10 cellular contexts compared by ENCODE assay signal in the genomic region with DNA sequence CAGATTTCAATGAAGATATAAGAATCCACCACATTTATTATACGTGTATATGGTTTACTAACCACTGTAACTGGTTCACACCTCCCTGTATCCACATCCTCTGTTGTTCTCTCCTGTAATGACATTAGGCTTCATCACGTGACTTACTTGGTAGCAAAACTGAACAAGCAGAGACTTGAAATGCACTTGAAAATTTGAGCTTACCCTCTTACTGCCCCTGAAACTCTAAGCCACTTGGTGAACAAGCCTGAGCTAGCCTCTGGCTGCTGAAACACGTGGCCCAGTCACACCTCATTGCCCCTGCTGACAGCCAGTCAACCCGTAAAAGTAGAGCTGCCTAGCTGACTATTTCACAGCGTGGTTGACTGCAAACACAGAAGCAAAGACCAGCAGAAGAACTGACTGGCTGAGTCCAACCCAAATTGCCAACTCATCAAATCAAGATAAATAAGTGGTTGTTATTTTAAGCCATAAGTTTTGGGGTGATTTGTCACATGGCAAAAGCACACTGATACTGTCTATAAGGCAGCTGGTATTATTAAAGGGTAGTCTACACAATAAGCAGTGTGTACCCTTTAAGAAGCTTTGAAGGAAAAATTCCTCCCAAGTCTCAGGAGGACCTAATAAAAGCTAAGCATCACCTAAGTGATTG.
A peak's percentile ranks its signal among the peaks of the same experiment; 100 is the strongest.
DNase-seq lines count a peak whose midpoint lies in the region; ATAC-seq and TF ChIP-seq lines count a peak whose summit lies in the region.
"Had no signal": no experiment of that assay in that cellular context is flagged by ENCODE, and none has a peak within 500 bp of the region (broad histone marks: within the 10 kb centered on the region; RNA-seq: fewer than 3 reads in every experiment).

No MANE protein-coding gene starts in this region.

- H3K36me3 ChIP-seq in neural progenitor cell (no peaks in the 10 kb centered on the region), Peyer's patch (peaks cover 0 to 23% (median 0%) of the 10 kb centered on the region in 3 donors)

- H3K36me3 Mint-ChIP-seq in neural progenitor cell = peaks cover 4% of the 10 kb centered on the region

- no peaks in the 10 kb centered on the region for H3K79me2 ChIP-seq in neural progenitor cell (ENCODE audit: low read depth)

- TF ChIP-seq EP300 in Ishikawa (IDR thresholded peaks at IDR 0.05; ENCODE audit: borderline replicate concordance) = no peak

- H3K4me2 ChIP-seq in neural progenitor cell = no peak overlapping the region

- H3F3A ChIP-seq in neural progenitor cell (ENCODE audit: low read depth) = no peaks in the 10 kb centered on the region

- no peak overlapping the region for H3K27ac Mint-ChIP-seq in neural progenitor cell

- H3K4me3 Mint-ChIP-seq in neural progenitor cell = no peak overlapping the region

- no peaks in the 10 kb centered on the region for H3K4me1 ChIP-seq in neural progenitor cell
- H3K4me1 ChIP-seq in Peyer's patch = no peaks in the 10 kb centered on the region

- no peak overlapping the region for H2AFZ ChIP-seq in neural progenitor cell (replicated peaks)

- H3K9ac ChIP-seq in neural progenitor cell = no peak overlapping the region

- H3K4me3 ChIP-seq in neural progenitor cell (no peak overlapping the region), Peyer's patch (no peak overlapping the region)
- H3K4me3 ChIP-seq: cardiac muscle cell had no signal

- no peaks in the 10 kb centered on the region for H3K4me1 Mint-ChIP-seq in neural progenitor cell

- TF ChIP-seq CTCF in GM13977 (IDR thresholded peaks at IDR 0.05; ENCODE audit: extremely low read depth, insufficient read depth, missing control alignments) (no peak), VCaP (conservative IDR thresholded peaks at IDR 0.05) (no peak), neural progenitor cell (IDR thresholded peaks at IDR 0.05) (no peak), Peyer's patch (IDR thresholded peaks at IDR 0.05) (no peak)

- DNase-seq in GM13977 (ENCODE audit: low spot score) (peak; percentile 79), midbrain (lab: John Stamatoyannopoulos, UW) (no peak), neural progenitor cell (ENCODE audit: low spot score) (no peak), anterior cingulate cortex (lab: John Stamatoyannopoulos, UW) (no peak), Peyer's patch (no peak)

- H3K27me3 Mint-ChIP-seq in neural progenitor cell (ENCODE audit: insufficient read depth, low read depth) = no peaks in the 10 kb centered on the region

- no peaks in the 10 kb centered on the region for H4K20me1 ChIP-seq in neural progenitor cell (ENCODE audit: low read depth)

- H3K27me3 ChIP-seq in neural progenitor cell = no peaks in the 10 kb centered on the region
- no peaks in the 10 kb centered on the region for H3K27me3 ChIP-seq in Peyer's patch
- H3K27me3 ChIP-seq: cardiac muscle cell had no signal

- H3K27ac ChIP-seq in VCaP (peak overlapping the region; percentile 29), neural progenitor cell (no peak overlapping the region), Peyer's patch (peak overlapping the region in 1 of 4 donors; percentile 7)
- H3K27ac ChIP-seq: cardiac muscle cell had no signal

- no peak for TF ChIP-seq POLR2A in Peyer's patch (IDR thresholded peaks at IDR 0.05)

- H3K9me3 ChIP-seq in neural progenitor cell (ENCODE audit: low read depth) (no peaks in the 10 kb centered on the region), Peyer's patch (no peaks in the 10 kb centered on the region)

- no peak for TF ChIP-seq RAD21 in Ishikawa (IDR thresholded peaks at IDR 0.05; ENCODE audit: low read depth)

- ATAC-seq in GM21717 (IDR thresholded peaks at IDR 0.05; ENCODE audit: unreplicated experiment) = peak; percentile 98
- ATAC-seq: right cardiac atrium had no signal

- in situ Hi-C loops in GM13977 (cut with MboI; ENCODE audit: low pct_unique_long_range_greater_than_20kb, low sequenced_read_pairs, unreplicated experiment) = no loop called here

- no peaks in the 10 kb centered on the region for H3K9me3 Mint-ChIP-seq in neural progenitor cell

TF ChIP-seq in Ishikawa, 13 proteins besides CTCF, POLR2A, EP300 and RAD21:
- TF ChIP-seq, protein P1, sequence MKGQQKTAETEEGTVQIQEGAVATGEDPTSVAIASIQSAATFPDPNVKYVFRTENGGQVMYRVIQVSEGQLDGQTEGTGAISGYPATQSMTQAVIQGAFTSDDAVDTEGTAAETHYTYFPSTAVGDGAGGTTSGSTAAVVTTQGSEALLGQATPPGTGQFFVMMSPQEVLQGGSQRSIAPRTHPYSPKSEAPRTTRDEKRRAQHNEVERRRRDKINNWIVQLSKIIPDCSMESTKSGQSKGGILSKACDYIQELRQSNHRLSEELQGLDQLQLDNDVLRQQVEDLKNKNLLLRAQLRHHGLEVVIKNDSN (IDR thresholded peaks at IDR 0.05) = peak; percentile 80
- TF ChIP-seq YY1 (IDR thresholded peaks at IDR 0.05; ENCODE audit: low read depth) = no peak
- TF ChIP-seq, protein P2, sequence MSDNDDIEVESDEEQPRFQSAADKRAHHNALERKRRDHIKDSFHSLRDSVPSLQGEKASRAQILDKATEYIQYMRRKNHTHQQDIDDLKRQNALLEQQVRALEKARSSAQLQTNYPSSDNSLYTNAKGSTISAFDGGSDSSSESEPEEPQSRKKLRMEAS (IDR thresholded peaks at IDR 0.05) = peak; percentile 91
- TF ChIP-seq, protein P3, sequence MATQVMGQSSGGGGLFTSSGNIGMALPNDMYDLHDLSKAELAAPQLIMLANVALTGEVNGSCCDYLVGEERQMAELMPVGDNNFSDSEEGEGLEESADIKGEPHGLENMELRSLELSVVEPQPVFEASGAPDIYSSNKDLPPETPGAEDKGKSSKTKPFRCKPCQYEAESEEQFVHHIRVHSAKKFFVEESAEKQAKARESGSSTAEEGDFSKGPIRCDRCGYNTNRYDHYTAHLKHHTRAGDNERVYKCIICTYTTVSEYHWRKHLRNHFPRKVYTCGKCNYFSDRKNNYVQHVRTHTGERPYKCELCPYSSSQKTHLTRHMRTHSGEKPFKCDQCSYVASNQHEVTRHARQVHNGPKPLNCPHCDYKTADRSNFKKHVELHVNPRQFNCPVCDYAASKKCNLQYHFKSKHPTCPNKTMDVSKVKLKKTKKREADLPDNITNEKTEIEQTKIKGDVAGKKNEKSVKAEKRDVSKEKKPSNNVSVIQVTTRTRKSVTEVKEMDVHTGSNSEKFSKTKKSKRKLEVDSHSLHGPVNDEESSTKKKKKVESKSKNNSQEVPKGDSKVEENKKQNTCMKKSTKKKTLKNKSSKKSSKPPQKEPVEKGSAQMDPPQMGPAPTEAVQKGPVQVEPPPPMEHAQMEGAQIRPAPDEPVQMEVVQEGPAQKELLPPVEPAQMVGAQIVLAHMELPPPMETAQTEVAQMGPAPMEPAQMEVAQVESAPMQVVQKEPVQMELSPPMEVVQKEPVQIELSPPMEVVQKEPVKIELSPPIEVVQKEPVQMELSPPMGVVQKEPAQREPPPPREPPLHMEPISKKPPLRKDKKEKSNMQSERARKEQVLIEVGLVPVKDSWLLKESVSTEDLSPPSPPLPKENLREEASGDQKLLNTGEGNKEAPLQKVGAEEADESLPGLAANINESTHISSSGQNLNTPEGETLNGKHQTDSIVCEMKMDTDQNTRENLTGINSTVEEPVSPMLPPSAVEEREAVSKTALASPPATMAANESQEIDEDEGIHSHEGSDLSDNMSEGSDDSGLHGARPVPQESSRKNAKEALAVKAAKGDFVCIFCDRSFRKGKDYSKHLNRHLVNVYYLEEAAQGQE (IDR thresholded peaks at IDR 0.05; ENCODE audit: low read depth) = no peak
TF ChIP-seq in Ishikawa: peak in this region for 2.
